8 cellular contexts compared by ENCODE assay signal in genomic region chr4:112910109-112910736, GRCh38.
A peak's percentile ranks its signal among the peaks of the same experiment; 100 is the strongest.
DNase-seq lines count a peak whose midpoint lies in the region; ATAC-seq and TF ChIP-seq lines count a peak whose summit lies in the region.

No MANE protein-coding gene starts in this region.

- peaks cover 0 to 32% (median 22%) of the 10 kb centered on the region in 4 donors for H3K4me1 ChIP-seq in esophagus muscularis mucosa
- H3K4me1 ChIP-seq in effector memory CD4-positive, alpha-beta T cell (ENCODE audit: control insufficient read depth, insufficient read depth, low read length, poor library complexity, severe bottlenecking), result no peaks in the 10 kb centered on the region

- no peaks in the 10 kb centered on the region for H3K9me3 Mint-ChIP-seq in IgD-negative memory B cell

- TF ChIP-seq CTCF in esophagus muscularis mucosa (IDR thresholded peaks at IDR 0.05), result peak in 2 of 3 experiments; percentile 22 to 47

- intact Hi-C loops in esophagus muscularis mucosa (cut with DNase I), result no loop called here

- H3K4me1 Mint-ChIP-seq in IgD-negative memory B cell, result peaks cover 3 to 7% (median 5%) of the 10 kb centered on the region in 3 donors

- peak overlapping the region; percentile 29 to 85 (median 44) for H3K4me3 Mint-ChIP-seq in IgD-negative memory B cell

- peak overlapping the region in 1 of 3 donors; percentile 2 for H3K27ac Mint-ChIP-seq in IgD-negative memory B cell

- H3K27me3 ChIP-seq in esophagus muscularis mucosa, result no peaks in the 10 kb centered on the region
- no peaks in the 10 kb centered on the region for H3K27me3 ChIP-seq in effector memory CD4-positive, alpha-beta T cell (replicated peaks; ENCODE audit: control insufficient read depth, insufficient read depth, low read length, poor library complexity, severe bottlenecking)

- H3K36me3 ChIP-seq in esophagus muscularis mucosa, result no peaks in the 10 kb centered on the region
- H3K36me3 ChIP-seq in effector memory CD4-positive, alpha-beta T cell (ENCODE audit: control insufficient read depth, insufficient read depth, low read length), result no peaks in the 10 kb centered on the region

- no peak for TF ChIP-seq POLR2A in esophagus muscularis mucosa (IDR thresholded peaks at IDR 0.05; ENCODE audit: low read depth)

- WGBS in esophagus muscularis mucosa, result 11% methylated on average over 7 of the region's 7 CpGs

- H3K27ac ChIP-seq in esophagus muscularis mucosa (replicated peaks in 1 of 4), result peak overlapping the region; percentile 42 to 72 (median 62)
- H3K27ac ChIP-seq in effector memory CD4-positive, alpha-beta T cell (ENCODE audit: insufficient read depth, low read length, poor library complexity, severe bottlenecking), result no peak overlapping the region

- peaks cover 1% of the 10 kb centered on the region for H3K27me3 Mint-ChIP-seq in IgD-negative memory B cell

- no peak for ATAC-seq in GM19397 (IDR thresholded peaks at IDR 0.05; ENCODE audit: unreplicated experiment)

- H3K36me3 Mint-ChIP-seq in IgD-negative memory B cell, result no peaks in the 10 kb centered on the region

- no peaks in the 10 kb centered on the region for H3K9me3 ChIP-seq in esophagus muscularis mucosa
- H3K9me3 ChIP-seq in effector memory CD4-positive, alpha-beta T cell (ENCODE audit: control insufficient read depth, low read length), result no peaks in the 10 kb centered on the region

- DNase-seq in GM04504 (ENCODE audit: low read depth) (peak; percentile 50), esophagus muscularis mucosa (ENCODE audit: extremely low spot score) (no peak), pons (ENCODE audit: low spot score) (peak; percentile 91), activated gamma-delta T cell treated with Interleukin-2 at 50 U/mL for 16 hours (no peak), SHP77 treated with DMSO at 0.1 percent for 48 hours (lab: John Stamatoyannopoulos, UW) (no peak)
- DNase-seq in effector memory CD4-positive, alpha-beta T cell, result no peak

- TF ChIP-seq EP300 in esophagus muscularis mucosa (IDR thresholded peaks at IDR 0.05), result no peak

- H3K4me3 ChIP-seq in esophagus muscularis mucosa, result peak overlapping the region; percentile 37 to 54 (median 46)
- no peak overlapping the region for H3K4me3 ChIP-seq in effector memory CD4-positive, alpha-beta T cell (ENCODE audit: insufficient read depth, low read depth, low read length, poor library complexity, severe bottlenecking)

Comparison
In these comparisons a context has a peak if more than half of its experiments do, and no peak if none do; other contexts are left out.
1. DNase-seq: peak in GM04504 (single experiment) and pons (single experiment); none in esophagus muscularis mucosa (single experiment), activated gamma-delta T cell treated with Interleukin-2 at 50 U/mL for 16 hours (single experiment), SHP77 treated with DMSO at 0.1 percent for 48 hours (single experiment) and effector memory CD4-positive, alpha-beta T cell (0 of 3).